Comparison of ENCODE assay signal across 13 cellular contexts in genomic region chr12:104764225-104765073, GRCh38.
DNase-seq lines count a peak whose midpoint lies in the region; ATAC-seq lines count a peak whose summit lies in the region.
"Had no signal": no experiment of that assay in that cellular context is flagged by ENCODE, and none has a peak within 500 bp of the region (broad histone marks: within the 10 kb centered on the region; RNA-seq: fewer than 3 reads in every experiment).

No MANE protein-coding gene starts in this region.

- no peaks in the 10 kb centered on the region for H3K27me3 Mint-ChIP-seq in activated CD4-positive, alpha-beta memory T cell treated with anti-CD3 and anti-CD28 coated beads for 36 hours
- H3K27me3 Mint-ChIP-seq in stimulated activated naive CD8-positive, alpha-beta T cell treated with anti-CD3 and anti-CD28 coated beads, Interleukin-15, amount 100 ng/mL, for 72 hours, result no peaks in the 10 kb centered on the region

- ATAC-seq in activated naive CD4-positive, alpha-beta T cell treated with anti-CD3 and anti-CD28 coated beads, Interleukin-2, amount 50 U/mL, for 72 hours, result peak; percentile 55 to 63
- ATAC-seq in HG03354 (IDR thresholded peaks at IDR 0.05; ENCODE audit: poor library complexity, severe bottlenecking, unreplicated experiment) (peak; percentile 37), HG03378 (IDR thresholded peaks at IDR 0.05; ENCODE audit: unreplicated experiment) (no peak)
- ATAC-seq in stimulated activated naive CD8-positive, alpha-beta T cell treated with anti-CD3 and anti-CD28 coated beads, Interleukin-15, amount 100 ng/mL, for 72 hours, result peak; percentile 63
- ATAC-seq: gastroesophageal sphincter had no signal

- H3K4me1 Mint-ChIP-seq in activated CD4-positive, alpha-beta memory T cell treated with anti-CD3 and anti-CD28 coated beads for 36 hours (ENCODE audit: low read depth), result peaks cover 23% of the 10 kb centered on the region
- H3K4me1 Mint-ChIP-seq in stimulated activated naive CD8-positive, alpha-beta T cell treated with anti-CD3 and anti-CD28 coated beads, Interleukin-15, amount 100 ng/mL, for 72 hours, result peaks cover 39% of the 10 kb centered on the region
- H3K4me1 Mint-ChIP-seq: endodermal cell had no signal

- CTCF ChIA-PET in activated CD4-positive, alpha-beta memory T cell treated with anti-CD3 and anti-CD28 coated beads for 36 hours (lab: Charles Lee), result interaction anchor here (0.5 to 2.0 kb wide), 5 partner anchors 15 to 562 kb away, joined by 3 to 6 read pairs (median 3); no protein-coding TSS in a partner anchor

- DNase-seq in activated naive CD4-positive, alpha-beta T cell treated with anti-CD3 and anti-CD28 coated beads, Interleukin-2, amount 50 U/mL, for 72 hours (ENCODE audit: low spot score in 2 of 2), result no peak
- no peak for DNase-seq in activated naive CD4-positive, alpha-beta T cell treated with anti-CD3 and anti-CD28 coated beads, Interleukin-2, amount 50 U/mL, for 16 hours
- no peak for DNase-seq in activated CD4-positive, alpha-beta memory T cell treated with anti-CD3 and anti-CD28 coated beads for 36 hours
- peak in 1 of 2 donors; percentile 19 for DNase-seq in stimulated activated naive CD8-positive, alpha-beta T cell treated with anti-CD3 and anti-CD28 coated beads, Interleukin-15, amount 100 ng/mL, for 72 hours
- DNase-seq in NCI-H446 (lab: John Stamatoyannopoulos, UW), result no peak
- no peak for DNase-seq in NCI-H2227 (lab: John Stamatoyannopoulos, UW; ENCODE audit: unreplicated experiment)
- DNase-seq: endodermal cell, GOT3, NCI-H1417 treated with DMSO at 0.1 percent for 48 hours, SW 1271 had no signal

- POLR2A ChIA-PET in activated CD4-positive, alpha-beta memory T cell treated with anti-CD3 and anti-CD28 coated beads for 36 hours (lab: Charles Lee), result interaction anchor here (1.4 to 2.2 kb wide), 3 partner anchors 26 to 270 kb away, joined by 3 to 7 read pairs (median 4); no protein-coding TSS in a partner anchor

- no peak overlapping the region for H3K4me3 Mint-ChIP-seq in activated CD4-positive, alpha-beta memory T cell treated with anti-CD3 and anti-CD28 coated beads for 36 hours
- peak overlapping the region; percentile 2 to 34 for H3K4me3 Mint-ChIP-seq in stimulated activated naive CD8-positive, alpha-beta T cell treated with anti-CD3 and anti-CD28 coated beads, Interleukin-15, amount 100 ng/mL, for 72 hours
- H3K4me3 Mint-ChIP-seq: endodermal cell had no signal

- intact Hi-C loops in activated CD4-positive, alpha-beta memory T cell treated with anti-CD3 and anti-CD28 coated beads for 36 hours (cut with micrococcal nuclease), result loop anchor here (1.0 to 10.0 kb wide), 4 partner anchors 24 to 190 kb away; partner anchors contain the start of gene SLC41A2

- H3K36me3 Mint-ChIP-seq in activated naive CD4-positive, alpha-beta T cell treated with anti-CD3 and anti-CD28 coated beads, Interleukin-2, amount 50 U/mL, for 72 hours, result peaks cover 0 to 12% of the 10 kb centered on the region in 2 donors
- H3K36me3 Mint-ChIP-seq in activated CD4-positive, alpha-beta memory T cell treated with anti-CD3 and anti-CD28 coated beads for 36 hours, result peaks cover 2% of the 10 kb centered on the region

- H3K27ac Mint-ChIP-seq in activated naive CD4-positive, alpha-beta T cell treated with anti-CD3 and anti-CD28 coated beads, Interleukin-2, amount 50 U/mL, for 72 hours, result peak overlapping the region in 1 of 2 donors; percentile 32
- H3K27ac Mint-ChIP-seq in activated CD4-positive, alpha-beta memory T cell treated with anti-CD3 and anti-CD28 coated beads for 36 hours, result peak overlapping the region; percentile 38
- H3K27ac Mint-ChIP-seq in stimulated activated naive CD8-positive, alpha-beta T cell treated with anti-CD3 and anti-CD28 coated beads, Interleukin-15, amount 100 ng/mL, for 72 hours, result no peak overlapping the region
- H3K27ac Mint-ChIP-seq: endodermal cell had no signal

- H3K9me3 Mint-ChIP-seq in activated naive CD4-positive, alpha-beta T cell treated with anti-CD3 and anti-CD28 coated beads, Interleukin-2, amount 50 U/mL, for 72 hours, result no peaks in the 10 kb centered on the region
- H3K9me3 Mint-ChIP-seq in activated CD4-positive, alpha-beta memory T cell treated with anti-CD3 and anti-CD28 coated beads for 36 hours, result no peaks in the 10 kb centered on the region
- no peaks in the 10 kb centered on the region for H3K9me3 Mint-ChIP-seq in stimulated activated naive CD8-positive, alpha-beta T cell treated with anti-CD3 and anti-CD28 coated beads, Interleukin-15, amount 100 ng/mL, for 72 hours
- H3K9me3 Mint-ChIP-seq: endodermal cell had no signal
